Comparison of ENCODE assay signal across 8 cellular contexts in genomic region chr12:64390275-64390851, GRCh38. TPM values are rescaled to one million over a fixed set of nuclear protein-coding genes. Genes with fewer than 3 reads are reported as not detected.
DNase-seq lines count a peak whose midpoint lies in the region; ATAC-seq, FAIRE-seq and TF ChIP-seq lines count a peak whose summit lies in the region.

Gene C12orf56 (minus strand): TSS chr12:64390758. CDS start chr12:64390565, 193 bp downstream.

- H3K36me3 ChIP-seq in H7 (replicated peaks; ENCODE audit: control insufficient read depth, insufficient read depth, low read length) (no peaks in the 10 kb centered on the region), kidney (ENCODE audit: control insufficient read depth in 1 of 2, insufficient read depth in 2 of 2, low read length in 2 of 2) (no peaks in the 10 kb centered on the region), thyroid gland (no peaks in the 10 kb centered on the region)

- CTCF ChIA-PET in A549 (lab: Yijun Ruan, JAX), result interaction anchor here (1.1 to 3.0 kb wide), 5 partner anchors 12 to 568 kb away, joined by 3 to 14 read pairs (median 4); no protein-coding TSS in a partner anchor

- H3K9me3 ChIP-seq in A549 (no peaks in the 10 kb centered on the region), kidney (ENCODE audit: control insufficient read depth in 1 of 2, low read length in 2 of 2) (no peaks in the 10 kb centered on the region), thyroid gland (no peaks in the 10 kb centered on the region)

- H3K27me3 ChIP-seq in H7 (ENCODE audit: control insufficient read depth, insufficient read depth, low read length), result peaks cover 2% of the 10 kb centered on the region; the same call in 1 of the 2 replicates
- H3K27me3 ChIP-seq in thyroid gland, result no peaks in the 10 kb centered on the region

- WGBS in A549 (ENCODE audit: missing lambda C conversion rate), result 21% methylated on average over 15 of the region's 66 CpGs
- WGBS in thyroid gland, 2 donors, result 0 to 3% methylated on average over 7 to 8 of the region's 66 CpGs

- H3K9me3 Mint-ChIP-seq in activated naive CD8-positive, alpha-beta T cell treated with anti-CD3 and anti-CD28 coated beads, Interleukin-2, amount 10 ng/mL, durations not matched to agents 7 days and 5 days, result no peaks in the 10 kb centered on the region

- H3K4me3 Mint-ChIP-seq in activated naive CD8-positive, alpha-beta T cell treated with anti-CD3 and anti-CD28 coated beads, Interleukin-2, amount 10 ng/mL, durations not matched to agents 7 days and 5 days, result peak within 1 kb of the TSS; percentile 80

- peak within 1 kb of the TSS; percentile 81 for H3K4me2 ChIP-seq in A549

- TF ChIP-seq CTCF in A549 (IDR thresholded peaks at IDR 0.05), result 0 out of 3 replicates have a peak, but pooled peaks have one; percentile 10
- TF ChIP-seq CTCF in kidney (IDR thresholded peaks at IDR 0.05; ENCODE audit: borderline replicate concordance, extremely low read depth, insufficient read depth), result no peak
- TF ChIP-seq CTCF in thyroid gland (IDR thresholded peaks at IDR 0.05), result no peak

- peak; percentile 90 to 93 for ATAC-seq in A549
- peak; percentile 58 for ATAC-seq in activated naive CD8-positive, alpha-beta T cell treated with anti-CD3 and anti-CD28 coated beads, Interleukin-2, amount 10 ng/mL, durations not matched to agents 7 days and 5 days (ENCODE audit: low read depth)
- ATAC-seq in GM19035 (IDR thresholded peaks at IDR 0.05; ENCODE audit: unreplicated experiment), result no peak
- no peak for ATAC-seq in GM19328 (IDR thresholded peaks at IDR 0.05; ENCODE audit: unreplicated experiment)
- ATAC-seq in HG03439 (IDR thresholded peaks at IDR 0.05; ENCODE audit: unreplicated experiment), result no peak

- H3K9ac ChIP-seq in kidney (ENCODE audit: low read length in 2 of 2), result no peak within 1 kb of the TSS

- no peak for TF ChIP-seq EP300 in A549 (IDR thresholded peaks at IDR 0.05)

- FAIRE-seq in A549 (lab: Jason Lieb, UNC) (no peak), kidney (lab: Jason Lieb, UNC) (no peak)

- peaks cover 16% of the 10 kb centered on the region for H3K27me3 Mint-ChIP-seq in activated naive CD8-positive, alpha-beta T cell treated with anti-CD3 and anti-CD28 coated beads, Interleukin-2, amount 10 ng/mL, durations not matched to agents 7 days and 5 days

- POLR2A ChIA-PET in A549 (lab: Yijun Ruan, JAX), result no interaction called here
- POLR2A ChIA-PET in activated naive CD8-positive, alpha-beta T cell treated with anti-CD3 and anti-CD28 coated beads, Interleukin-2, amount 10 ng/mL, durations not matched to agents 7 days and 5 days (lab: Charles Lee), result interaction anchor here (0.5 to 0.7 kb wide), 2 partner anchors 85 to 286 kb away, joined by 3 read pairs; no protein-coding TSS in a partner anchor

- intact Hi-C loops in kidney (cut with DNase I) (no loop called here), thyroid gland (cut with DNase I) (no loop called here)

- peak within 1 kb of the TSS; percentile 51 for H3K4me3 ChIP-seq in A549
- peak within 1 kb of the TSS; percentile 40; the same call in 1 of the 2 replicates for H3K4me3 ChIP-seq in H7 (ENCODE audit: insufficient read depth, low read depth, low read length)
- peak within 1 kb of the TSS in 1 of 2 donors; percentile 17 for H3K4me3 ChIP-seq in kidney (ENCODE audit: low read length in 2 of 2)
- peak within 1 kb of the TSS in 1 of 3 donors; percentile 30 for H3K4me3 ChIP-seq in thyroid gland (replicated peaks in 1 of 3)

- DNase-seq in A549 (ENCODE audit: low read depth in 1 of 2, low spot score in 1 of 2) (peak; percentile 63 to 84), H7 (peak; percentile 59), kidney (peak; percentile 69), thyroid gland (peak; percentile 30 to 38)
- DNase-seq in activated naive CD8-positive, alpha-beta T cell treated with anti-CD3 and anti-CD28 coated beads, Interleukin-2, amount 10 ng/mL, durations not matched to agents 7 days and 5 days, result peak; percentile 53

- peaks cover 2% of the 10 kb centered on the region for H3K36me3 Mint-ChIP-seq in activated naive CD8-positive, alpha-beta T cell treated with anti-CD3 and anti-CD28 coated beads, Interleukin-2, amount 10 ng/mL, durations not matched to agents 7 days and 5 days

- TF ChIP-seq POLR2A in A549 (IDR thresholded peaks at IDR 0.05; ENCODE audit: low read length) (peak; percentile 50), thyroid gland (IDR thresholded peaks at IDR 0.05) (no peak)

- peak within 1 kb of the TSS; percentile 61 to 83; a peak in 5 of 6 replicates for H3K27ac ChIP-seq in A549
- no peak within 1 kb of the TSS for H3K27ac ChIP-seq in kidney (ENCODE audit: low read depth in 2 of 2, low read length in 2 of 2)
- no peak within 1 kb of the TSS for H3K27ac ChIP-seq in thyroid gland

- H3K27ac Mint-ChIP-seq in activated naive CD8-positive, alpha-beta T cell treated with anti-CD3 and anti-CD28 coated beads, Interleukin-2, amount 10 ng/mL, durations not matched to agents 7 days and 5 days, result peak within 1 kb of the TSS; percentile 61

- peaks cover 13% of the 10 kb centered on the region for H3K4me1 Mint-ChIP-seq in activated naive CD8-positive, alpha-beta T cell treated with anti-CD3 and anti-CD28 coated beads, Interleukin-2, amount 10 ng/mL, durations not matched to agents 7 days and 5 days

- peak in 1 of 2 experiments; percentile 11; a peak in 1 of 5 replicates for TF ChIP-seq RAD21 in A549 (conservative IDR thresholded peaks at IDR 0.05 in 1 of 2, IDR thresholded peaks at IDR 0.05 in 1 of 2)

- no peaks in the 10 kb centered on the region for H3K4me1 ChIP-seq in A549
- H3K4me1 ChIP-seq in kidney (ENCODE audit: control insufficient read depth in 1 of 2, insufficient read depth in 1 of 2, low read depth in 1 of 2, low read length in 2 of 2), result peaks cover 0 to 2% of the 10 kb centered on the region in 2 donors
- peaks cover 8 to 9% of the 10 kb centered on the region in 2 donors for H3K4me1 ChIP-seq in thyroid gland

TF ChIP-seq in A549, 52 proteins besides CTCF, POLR2A, EP300 and RAD21:
- TF ChIP-seq, protein P1, sequence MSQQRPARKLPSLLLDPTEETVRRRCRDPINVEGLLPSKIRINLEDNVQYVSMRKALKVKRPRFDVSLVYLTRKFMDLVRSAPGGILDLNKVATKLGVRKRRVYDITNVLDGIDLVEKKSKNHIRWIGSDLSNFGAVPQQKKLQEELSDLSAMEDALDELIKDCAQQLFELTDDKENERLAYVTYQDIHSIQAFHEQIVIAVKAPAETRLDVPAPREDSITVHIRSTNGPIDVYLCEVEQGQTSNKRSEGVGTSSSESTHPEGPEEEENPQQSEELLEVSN (IDR thresholded peaks at IDR 0.05; ENCODE audit: borderline replicate concordance, low read depth), result peak; percentile 85
- TF ChIP-seq, protein P2, sequence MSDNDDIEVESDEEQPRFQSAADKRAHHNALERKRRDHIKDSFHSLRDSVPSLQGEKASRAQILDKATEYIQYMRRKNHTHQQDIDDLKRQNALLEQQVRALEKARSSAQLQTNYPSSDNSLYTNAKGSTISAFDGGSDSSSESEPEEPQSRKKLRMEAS (IDR thresholded peaks at IDR 0.05), result peak; percentile 77
- TF ChIP-seq, protein P3, sequence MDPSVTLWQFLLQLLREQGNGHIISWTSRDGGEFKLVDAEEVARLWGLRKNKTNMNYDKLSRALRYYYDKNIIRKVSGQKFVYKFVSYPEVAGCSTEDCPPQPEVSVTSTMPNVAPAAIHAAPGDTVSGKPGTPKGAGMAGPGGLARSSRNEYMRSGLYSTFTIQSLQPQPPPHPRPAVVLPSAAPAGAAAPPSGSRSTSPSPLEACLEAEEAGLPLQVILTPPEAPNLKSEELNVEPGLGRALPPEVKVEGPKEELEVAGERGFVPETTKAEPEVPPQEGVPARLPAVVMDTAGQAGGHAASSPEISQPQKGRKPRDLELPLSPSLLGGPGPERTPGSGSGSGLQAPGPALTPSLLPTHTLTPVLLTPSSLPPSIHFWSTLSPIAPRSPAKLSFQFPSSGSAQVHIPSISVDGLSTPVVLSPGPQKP (IDR thresholded peaks at IDR 0.05; ENCODE audit: low read depth, low read length), result no peak
- TF ChIP-seq ZC3H11A (IDR thresholded peaks at IDR 0.05), result no peak
- no peak for TF ChIP-seq HDAC2 (IDR thresholded peaks at IDR 0.05)

RNA-seq across cellular contexts. Expression of gene C12orf56, which starts in this region (rescaled TPM):
- polyA plus RNA-seq in A549 (2011; rRNA removed) (0.22 and 0.37 TPM in 2 replicates), A549 (2017; fragmentation: RNase III; extraction: RNeasy Plus Mini Kit Qiagen cat#74134 plus additional on column Dnase treatment) (0.05 to 0.18 TPM in 2 of 3 replicates, not detected in the other), kidney (ENCODE audit: insufficient read depth, low read depth, low replicate concordance) (5.2 TPM)
- polyA plus RNA-seq in A549 (2012; cell fraction: cytosol; rRNA removed), result 0.04 and 0.06 TPM in 2 replicates
- 0.08 and 0.12 TPM in 2 replicates for polyA plus RNA-seq in A549 (2012; cell fraction: nucleus; rRNA removed)
- polyA minus RNA-seq in A549 (2011; rRNA and poly(A)+ RNA removed), result 0.12 TPM in 1 of 2 replicates, not detected in the other
- total RNA-seq in H7 (2014; rRNA removed; shearing (Covaris generic)), result 1.4 and 1.8 TPM in 2 replicates
- total RNA-seq in activated naive CD8-positive, alpha-beta T cell treated with anti-CD3 and anti-CD28 coated beads, Interleukin-2, amount 10 ng/mL, durations not matched to agents 7 days and 5 days, result not detected
- total RNA-seq in kidney (1.5 TPM), thyroid gland (not detected)

Comparison
In these comparisons a context has a peak if more than half of its experiments do, and no peak if none do; other contexts are left out.
1. Peak in DNase-seq, ATAC-seq, H3K4me3 ChIP-seq, H3K27ac ChIP-seq and H3K4me2 ChIP-seq in A549; RNA of the gene not detected or under 1 TPM.
2. Peak in DNase-seq and ATAC-seq in activated naive CD8-positive, alpha-beta T cell treated with anti-CD3 and anti-CD28 coated beads, Interleukin-2, amount 10 ng/mL, durations not matched to agents 7 days and 5 days; RNA of the gene not detected or under 1 TPM.
3. Peak in DNase-seq in thyroid gland; RNA of the gene not detected or under 1 TPM.